ENCODE assay signal across 8 cellular contexts in the genomic region with DNA sequence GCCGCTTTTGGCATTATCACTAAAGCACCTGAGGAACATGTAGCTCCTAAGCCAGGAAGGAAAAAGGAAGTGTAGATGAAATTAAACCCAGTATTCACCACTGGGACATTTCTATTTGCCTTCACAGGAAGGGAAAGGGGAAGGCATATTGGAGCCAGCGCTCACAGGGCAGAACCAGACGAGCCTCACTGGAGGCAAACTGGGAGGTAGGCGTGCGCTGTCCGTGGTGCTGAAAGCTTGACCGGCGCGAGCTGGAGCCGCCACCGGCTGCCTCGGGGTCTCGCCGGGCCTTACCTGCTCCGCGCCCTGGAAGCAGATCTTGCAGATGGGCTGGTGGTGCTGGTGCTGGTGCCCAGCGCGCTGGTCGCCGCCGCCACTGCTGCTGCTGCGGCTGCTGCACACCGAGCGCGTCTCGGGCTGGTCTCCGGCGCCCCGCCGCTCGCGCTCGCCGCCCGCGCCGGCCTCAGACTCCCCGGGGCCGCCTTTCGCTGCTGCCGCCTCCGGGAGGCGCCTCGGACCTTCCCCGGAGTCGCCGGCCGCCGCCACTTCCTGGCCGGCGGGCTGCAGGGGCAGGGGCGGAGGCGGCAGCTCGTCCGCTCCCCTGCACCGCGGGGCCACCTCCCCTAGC. TPM values are rescaled to one million over a fixed set of nuclear protein-coding genes. Genes with fewer than 3 reads are reported as not detected.
DNase-seq lines count a peak whose midpoint lies in the region; ATAC-seq and TF ChIP-seq lines count a peak whose summit lies in the region.

No MANE protein-coding gene starts in this region.

- CTCF ChIA-PET in activated CD8-positive, alpha-beta T cell treated with anti-CD3 and anti-CD28 coated beads for 36 hours (lab: Charles Lee): interaction anchor here (1.6 kb wide), 1 partner anchor 18 kb away, joined by 4 read pairs; no protein-coding TSS in a partner anchor

- H3K4me3 Mint-ChIP-seq in activated CD8-positive, alpha-beta T cell treated with anti-CD3 and anti-CD28 coated beads for 36 hours: no peak overlapping the region
- peak overlapping the region; percentile 58 for H3K4me3 Mint-ChIP-seq in mesothelial cell of epicardium

- no peak for TF ChIP-seq POLR2A in esophagus muscularis mucosa (IDR thresholded peaks at IDR 0.05; ENCODE audit: low read depth)
- no peak for TF ChIP-seq POLR2A in testis (IDR thresholded peaks at IDR 0.05)

- peaks cover 3% of the 10 kb centered on the region for H3K36me3 Mint-ChIP-seq in activated CD8-positive, alpha-beta T cell treated with anti-CD3 and anti-CD28 coated beads for 36 hours (ENCODE audit: low read depth)
- H3K36me3 Mint-ChIP-seq in mesothelial cell of epicardium: no peaks in the 10 kb centered on the region

- H3K4me1 ChIP-seq in esophagus muscularis mucosa (peaks cover 0 to 17% (median 9%) of the 10 kb centered on the region in 4 donors), testis (peaks cover 15% of the 10 kb centered on the region)

- no peak for TF ChIP-seq EP300 in esophagus muscularis mucosa (IDR thresholded peaks at IDR 0.05)

- H3K27me3 ChIP-seq in esophagus muscularis mucosa (peaks cover 0 to 79% (median 18%) of the 10 kb centered on the region in 4 donors), testis (no peaks in the 10 kb centered on the region)

- H3K27me3 Mint-ChIP-seq in activated CD8-positive, alpha-beta T cell treated with anti-CD3 and anti-CD28 coated beads for 36 hours: peaks cover 30% of the 10 kb centered on the region
- peaks cover 86% of the 10 kb centered on the region for H3K27me3 Mint-ChIP-seq in mesothelial cell of epicardium (ENCODE audit: low read depth)

- no peak for ATAC-seq in activated CD8-positive, alpha-beta T cell treated with anti-CD3 and anti-CD28 coated beads for 36 hours
- ATAC-seq in HG02981 (IDR thresholded peaks at IDR 0.05; ENCODE audit: unreplicated experiment) (no peak), HG02970 (IDR thresholded peaks at IDR 0.05; ENCODE audit: low FRiP score, unreplicated experiment) (no peak)

- no peak for TF ChIP-seq CTCF in activated CD8-positive, alpha-beta T cell treated with anti-CD3 and anti-CD28 coated beads for 36 hours (IDR thresholded peaks at IDR 0.05)
- TF ChIP-seq CTCF in esophagus muscularis mucosa (IDR thresholded peaks at IDR 0.05) (no peak), mesothelial cell of epicardium (IDR thresholded peaks at IDR 0.05; ENCODE audit: unreplicated experiment) (no peak), testis (IDR thresholded peaks at IDR 0.05) (no peak)

- DNase-seq in ELF-1 (ENCODE audit: low read depth, low spot score) (peak; percentile 96), NCI-H1092 (lab: John Stamatoyannopoulos, UW) (peak; percentile 33), esophagus muscularis mucosa (ENCODE audit: extremely low spot score) (no peak), mesothelial cell of epicardium (ENCODE audit: low spot score in 2 of 2, unreplicated experiment in 2 of 2) (peak; percentile 84 to 96), testis (peak; percentile 89)
- DNase-seq in activated CD8-positive, alpha-beta T cell treated with anti-CD3 and anti-CD28 coated beads for 36 hours: peak; percentile 48

- H3K27ac ChIP-seq in esophagus muscularis mucosa (replicated peaks in 1 of 4): no peak overlapping the region
- no peak overlapping the region for H3K27ac ChIP-seq in testis

- no peaks in the 10 kb centered on the region for H3K36me3 ChIP-seq in esophagus muscularis mucosa
- H3K36me3 ChIP-seq in testis (ENCODE audit: low read depth, missing control alignments): no peaks in the 10 kb centered on the region

- intact Hi-C loops in activated CD8-positive, alpha-beta T cell treated with anti-CD3 and anti-CD28 coated beads for 36 hours (cut with micrococcal nuclease): no loop called here
- intact Hi-C loops in esophagus muscularis mucosa (cut with DNase I) (no loop called here), testis (cut with DNase I; ENCODE audit: low total_unique reads) (no loop called here)

- H3K9me3 ChIP-seq in esophagus muscularis mucosa (no peaks in the 10 kb centered on the region), testis (no peaks in the 10 kb centered on the region)

- peaks cover 2% of the 10 kb centered on the region for H3K4me1 Mint-ChIP-seq in activated CD8-positive, alpha-beta T cell treated with anti-CD3 and anti-CD28 coated beads for 36 hours (ENCODE audit: low read depth)
- peaks cover 4% of the 10 kb centered on the region for H3K4me1 Mint-ChIP-seq in mesothelial cell of epicardium

- peaks cover 1% of the 10 kb centered on the region for H3K9me3 Mint-ChIP-seq in activated CD8-positive, alpha-beta T cell treated with anti-CD3 and anti-CD28 coated beads for 36 hours
- H3K9me3 Mint-ChIP-seq in mesothelial cell of epicardium: no peaks in the 10 kb centered on the region

- no peak overlapping the region for H3K27ac Mint-ChIP-seq in activated CD8-positive, alpha-beta T cell treated with anti-CD3 and anti-CD28 coated beads for 36 hours
- no peak overlapping the region for H3K27ac Mint-ChIP-seq in mesothelial cell of epicardium

- H3K4me3 ChIP-seq in esophagus muscularis mucosa (peak overlapping the region; percentile 9 to 38 (median 22)), testis (peak overlapping the region; percentile 55 to 61)

- POLR2A ChIA-PET in activated CD8-positive, alpha-beta T cell treated with anti-CD3 and anti-CD28 coated beads for 36 hours (lab: Charles Lee): no interaction called here

- 9% methylated on average over 6 of the region's 57 CpGs for WGBS in esophagus muscularis mucosa
- 4 to 7% methylated on average over 3 to 42 of the region's 57 CpGs for WGBS in testis, 2 donors

RNA-seq across cellular contexts. Expression of gene MARCHF11, which starts 0.7 kb away (rescaled TPM):
- total RNA-seq in activated CD8-positive, alpha-beta T cell treated with anti-CD3 and anti-CD28 coated beads for 36 hours: not detected
- total RNA-seq in esophagus muscularis mucosa (under 1 TPM in 1 of 4 donors, not detected in 3; 0.42 TPM), mesothelial cell of epicardium (not detected in 3 replicates), testis (10 to 100 TPM; 28.7 to 40.7 TPM)
- polyA plus RNA-seq in testis (ENCODE audit: insufficient read depth, low read depth, low replicate concordance): 189 TPM

Comparison
In these comparisons a context has a peak if more than half of its experiments do, and no peak if none do; other contexts are left out.
1. RNA of gene MARCHF11, which starts 0.7 kb away (total RNA-seq): 28.7 to 40.7 TPM in testis; not detected in mesothelial cell of epicardium, 0.42 TPM in esophagus muscularis mucosa and not detected in activated CD8-positive, alpha-beta T cell treated with anti-CD3 and anti-CD28 coated beads for 36 hours; every median in the first group is over 10 times any median in the second.